ENCODE assay signal across 9 cellular contexts in genomic region chr15:59997070-59997701, GRCh38. TPM values are rescaled to one million over a fixed set of nuclear protein-coding genes. Genes with fewer than 3 reads are reported as not detected.
DNase-seq lines count a peak whose midpoint lies in the region; ATAC-seq, FAIRE-seq and TF ChIP-seq lines count a peak whose summit lies in the region.
"Had no signal": no experiment of that assay in that cellular context is flagged by ENCODE, and none has a peak within 500 bp of the region (broad histone marks: within the 10 kb centered on the region; RNA-seq: fewer than 3 reads in every experiment).

No MANE protein-coding gene starts in this region.

- WGBS in HepG2 (ENCODE audit: low lambda C conversion rate) = 6% methylated on average over 17 of the region's 36 CpGs
- WGBS in urinary bladder = 1% methylated on average over 36 of the region's 36 CpGs

- peak; percentile 78 for DNase-seq in GM10248 (ENCODE audit: extremely low spot score)
- peak; percentile 88 for DNase-seq in NCI-H146 (lab: John Stamatoyannopoulos, UW)
- peak; percentile 85 for DNase-seq in activated CD8-positive, alpha-beta memory T cell treated with anti-CD3 and anti-CD28 coated beads, Interleukin-2, amount 50 U/mL, for 48 hours
- no peak for DNase-seq in HepG2 (ENCODE audit: low spot score)
- no peak for DNase-seq in middle frontal gyrus (ENCODE audit: extremely low spot score, low spot score)
- no peak for DNase-seq in inferior parietal cortex (ENCODE audit: extremely low spot score)

- H3K36me3 ChIP-seq in HepG2 (replicated peaks in 1 of 2; ENCODE audit: control insufficient read depth in 1 of 2, insufficient read depth in 2 of 2, low read length in 2 of 2) (no peaks in the 10 kb centered on the region), urinary bladder (ENCODE audit: insufficient read depth) (no peaks in the 10 kb centered on the region)
- H3K36me3 ChIP-seq: Peyer's patch had no signal

- H3K79me2 ChIP-seq in HepG2 (ENCODE audit: insufficient read depth, low read length) = no peaks in the 10 kb centered on the region

- POLR2A ChIA-PET in GM10248 (lab: Yijun Ruan, JAX) = no interaction called here
- POLR2A ChIA-PET in HepG2 (lab: Yijun Ruan, JAX) = no interaction called here

- H3K4me3 ChIP-seq in HepG2 (replicated peaks in 1 of 3; ENCODE audit: insufficient read depth in 1 of 3, low read depth in 2 of 3, low read length in 3 of 3) (peak overlapping the region in 1 of 3 experiments; percentile 55; a peak in 2 of 6 replicates), urinary bladder (ENCODE audit: low read depth, low read length) (peak overlapping the region; percentile 3)

- no peak overlapping the region for H3K9ac ChIP-seq in HepG2 (ENCODE audit: insufficient read depth, low read depth, low read length)

- peaks cover 19 to 90% of the 10 kb centered on the region in 2 experiments for H3K27me3 ChIP-seq in HepG2 (ENCODE audit: control insufficient read depth in 1 of 2, insufficient read depth in 2 of 2, low read length in 2 of 2)

- no peak overlapping the region for H3K27ac ChIP-seq in HepG2 (ENCODE audit: extremely low read length, insufficient read depth, low read length)
- no peak overlapping the region for H3K27ac ChIP-seq in urinary bladder (ENCODE audit: low read depth)
- H3K27ac ChIP-seq: Peyer's patch had no signal

- H4K20me1 ChIP-seq in HepG2 (ENCODE audit: insufficient read depth, low read length) = no peaks in the 10 kb centered on the region

- in situ Hi-C loops in HepG2 (cut with HindIII; ENCODE audit: extremely low pct_ligation_motif_present, low pct_unique_long_range_greater_than_20kb) = no loop called here

- no TSS peak for BruUV-seq in HepG2 (replicated peaks; lab: Mats Ljungman, UMichigan)

- no peak for FAIRE-seq in HepG2 (lab: Jason Lieb, UNC)

- intact Hi-C loops in HepG2 (cut with micrococcal nuclease; ENCODE audit: unreplicated experiment) = no loop called here

- no peak for TF ChIP-seq RAD21 in HepG2 (CRISPR knock-in tag; IDR thresholded peaks at IDR 0.05)

- TF ChIP-seq EP300 in HepG2 (IDR thresholded peaks at IDR 0.05; ENCODE audit: low read depth in 2 of 2, low read length in 2 of 2) (no peak), HepG2 (CRISPR knock-in tag; IDR thresholded peaks at IDR 0.05; ENCODE audit: borderline replicate concordance) (no peak)

- TF ChIP-seq CTCF in GM10248 (IDR thresholded peaks at IDR 0.05; ENCODE audit: control extremely low read depth, extremely low read depth, low read depth, missing control alignments) (peak; percentile 39), HepG2 (CRISPR knock-in tag; IDR thresholded peaks at IDR 0.05) (peak; percentile 55)

- ATAC-seq in GM21723 (IDR thresholded peaks at IDR 0.05; ENCODE audit: unreplicated experiment) = peak; percentile 81
- peak; percentile 67 for ATAC-seq in HepG2

- CTCF ChIA-PET in GM10248 (lab: Yijun Ruan, JAX) = interaction anchor here (1.1 to 1.2 kb wide), 4 partner anchors 9 to 184 kb away, joined by 3 to 5 read pairs (median 4); no protein-coding TSS in a partner anchor
- CTCF ChIA-PET in HepG2 (lab: Yijun Ruan, JAX; ENCODE audit: low intra/inter-chr PET ratio, low total read pairs) = no interaction called here

- peak overlapping the region; percentile 53 for H3K4me2 ChIP-seq in HepG2 (ENCODE audit: low read depth, low read length)

- no peak overlapping the region for H2AFZ ChIP-seq in HepG2 (ENCODE audit: low read length)

- H3K4me1 ChIP-seq in HepG2 (ENCODE audit: insufficient read depth, low read length) = peaks cover 11% of the 10 kb centered on the region
- no peaks in the 10 kb centered on the region for H3K4me1 ChIP-seq in urinary bladder (ENCODE audit: insufficient read depth)

- H3K9me3 ChIP-seq in HepG2 (ENCODE audit: low read length) = no peaks in the 10 kb centered on the region
- H3K9me3 ChIP-seq: Peyer's patch had no signal

- no peak for TF ChIP-seq POLR2A in HepG2 (IDR thresholded peaks at IDR 0.05; ENCODE audit: insufficient read depth in 1 of 2, low read depth in 2 of 2, low read length in 2 of 2)

TF ChIP-seq in HepG2, 621 proteins besides CTCF, POLR2A, EP300 and RAD21 (continues in another document):
- TF ChIP-seq GABPB1 (CRISPR knock-in tag; IDR thresholded peaks at IDR 0.05) (peak; percentile 62; the same call in 1 of the 2 replicates), HNRNPLL (IDR thresholded peaks at IDR 0.05; ENCODE audit: low read depth, low read length, poor library complexity, severe bottlenecking) (peak; percentile 61), SKIL (CRISPR knock-in tag; IDR thresholded peaks at IDR 0.05; ENCODE audit: borderline replicate concordance) (no peak)
- TF ChIP-seq, protein P1, sequence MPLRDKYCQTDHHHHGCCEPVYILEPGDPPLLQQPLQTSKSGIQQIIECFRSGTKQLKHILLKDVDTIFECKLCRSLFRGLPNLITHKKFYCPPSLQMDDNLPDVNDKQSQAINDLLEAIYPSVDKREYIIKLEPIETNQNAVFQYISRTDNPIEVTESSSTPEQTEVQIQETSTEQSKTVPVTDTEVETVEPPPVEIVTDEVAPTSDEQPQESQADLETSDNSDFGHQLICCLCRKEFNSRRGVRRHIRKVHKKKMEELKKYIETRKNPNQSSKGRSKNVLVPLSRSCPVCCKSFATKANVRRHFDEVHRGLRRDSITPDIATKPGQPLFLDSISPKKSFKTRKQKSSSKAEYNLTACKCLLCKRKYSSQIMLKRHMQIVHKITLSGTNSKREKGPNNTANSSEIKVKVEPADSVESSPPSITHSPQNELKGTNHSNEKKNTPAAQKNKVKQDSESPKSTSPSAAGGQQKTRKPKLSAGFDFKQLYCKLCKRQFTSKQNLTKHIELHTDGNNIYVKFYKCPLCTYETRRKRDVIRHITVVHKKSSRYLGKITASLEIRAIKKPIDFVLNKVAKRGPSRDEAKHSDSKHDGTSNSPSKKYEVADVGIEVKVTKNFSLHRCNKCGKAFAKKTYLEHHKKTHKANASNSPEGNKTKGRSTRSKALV (CRISPR knock-in tag; IDR thresholded peaks at IDR 0.05) = peak; percentile 29; the same call in 1 of the 2 replicates

RNA-seq across cellular contexts. Expression of gene FOXB1, which starts 6.9 kb away (rescaled TPM):
- total RNA-seq in HepG2 (2016; rRNA removed; fragmentation: Illumina TruSeq; extraction: Trizol) (not detected in 2 replicates), urinary bladder (not detected)
- not detected in 2 replicates for total RNA-seq in HepG2 (2016; cell fraction: cytosol; rRNA removed; fragmentation: Illumina TruSeq; extraction: Trizol; ENCODE audit: low read depth)
- not detected in 2 replicates for total RNA-seq in HepG2 (2016; cell fraction: insoluble cytoplasmic fraction; rRNA removed; fragmentation: Illumina TruSeq; extraction: Trizol)
- not detected in 2 replicates for total RNA-seq in HepG2 (2016; cell fraction: membrane; rRNA removed; fragmentation: Illumina TruSeq; extraction: Trizol)
- total RNA-seq in HepG2 (2016; cell fraction: nucleus; rRNA removed; fragmentation: Illumina TruSeq; extraction: Trizol) = not detected in 2 replicates
- polyA plus RNA-seq in HepG2 (2011; rRNA removed) (not detected in 2 replicates), urinary bladder (0.03 TPM)
- polyA plus RNA-seq in HepG2 (2011; cell fraction: cytosol; rRNA removed) = not detected in 2 replicates
- not detected in 2 replicates for polyA plus RNA-seq in HepG2 (2011; cell fraction: nucleus; rRNA removed)
- polyA plus RNA-seq in HepG2 (2012) = not detected in 2 replicates
- polyA plus RNA-seq in HepG2 (2016; cell fraction: cytosol; fragmentation: Illumina TruSeq; extraction: Trizol; ENCODE audit: low read depth) = not detected in 2 replicates
- polyA plus RNA-seq in HepG2 (2016; cell fraction: insoluble cytoplasmic fraction; fragmentation: Illumina TruSeq; extraction: Trizol; ENCODE audit: low read depth) = not detected in 2 replicates
- not detected in 2 replicates for polyA plus RNA-seq in HepG2 (2016; cell fraction: membrane; fragmentation: Illumina TruSeq; extraction: Trizol; ENCODE audit: low read depth)
- not detected in 2 replicates for polyA plus RNA-seq in HepG2 (2016; cell fraction: nucleus; fragmentation: Illumina TruSeq; extraction: Trizol; ENCODE audit: insufficient read depth, low read depth)
- polyA minus RNA-seq in HepG2 (2011; rRNA and poly(A)+ RNA removed; ENCODE audit: low replicate concordance) = not detected in 2 replicates
- not detected in 2 replicates for polyA minus RNA-seq in HepG2 (2011; cell fraction: cytosol; rRNA and poly(A)+ RNA removed)
- not detected in 2 replicates for polyA minus RNA-seq in HepG2 (2011; cell fraction: nucleus; rRNA and poly(A)+ RNA removed)
- total RNA-seq: Peyer's patch had no signal

Comparison
In these comparisons a context has a peak if more than half of its experiments do, and no peak if none do; other contexts are left out.
1. DNase-seq: peak in GM10248 (single experiment), NCI-H146 (single experiment) and activated CD8-positive, alpha-beta memory T cell treated with anti-CD3 and anti-CD28 coated beads, Interleukin-2, amount 50 U/mL, for 48 hours (single experiment); none in HepG2 (single experiment), middle frontal gyrus (single experiment) and inferior parietal cortex (single experiment).